10 cellular contexts compared by ENCODE assay signal in genomic region chr3:4533489-4534443, GRCh38. TPM values are rescaled to one million over a fixed set of nuclear protein-coding genes. Genes with fewer than 3 reads are reported as not detected.
DNase-seq lines count a peak whose midpoint lies in the region; ATAC-seq, FAIRE-seq and TF ChIP-seq lines count a peak whose summit lies in the region.
"Had no signal": no experiment of that assay in that cellular context is flagged by ENCODE, and none has a peak within 500 bp of the region (broad histone marks: within the 10 kb centered on the region; RNA-seq: fewer than 3 reads in every experiment).

No MANE protein-coding gene starts in this region.

- H3K4me3 ChIP-seq in esophagus (ENCODE audit: low read depth in 1 of 2, low read length in 2 of 2), result no peak overlapping the region
- H3K4me3 ChIP-seq: BLaER1 treated with 17β-estradiol and CSF1 and Interleukin-3, amounts not matched to agents 10 nM and 100 nM had no signal

- peaks cover 33% of the 10 kb centered on the region for H3K36me3 Mint-ChIP-seq in nephron (ENCODE audit: low read depth)
- H3K36me3 Mint-ChIP-seq: mesothelial cell of epicardium had no signal

- no peak overlapping the region for H3K4me3 Mint-ChIP-seq in nephron
- H3K4me3 Mint-ChIP-seq: mesothelial cell of epicardium had no signal

- peaks cover 6% of the 10 kb centered on the region for H3K9me3 Mint-ChIP-seq in nephron

- peaks cover 0 to 5% of the 10 kb centered on the region in 2 donors for H3K4me1 ChIP-seq in esophagus (ENCODE audit: control insufficient read depth in 2 of 2, insufficient read depth in 2 of 2, low read length in 1 of 2)

- no peaks in the 10 kb centered on the region for H3K27me3 Mint-ChIP-seq in nephron (ENCODE audit: low read depth)

- no peaks in the 10 kb centered on the region for H3K9me3 ChIP-seq in esophagus (ENCODE audit: control insufficient read depth in 2 of 2, insufficient read depth in 1 of 2, low read depth in 1 of 2, low read length in 1 of 2)

- H3K4me1 Mint-ChIP-seq in nephron, result peaks cover 45% of the 10 kb centered on the region

- 44% methylated on average over 14 of the region's 14 CpGs for WGBS in esophagus, 2 donors

- DNase-seq in CD1c-positive myeloid dendritic cell (ENCODE audit: extremely low spot score) (peak; percentile 48), NOMO-1 treated with dmso at 0.1 percent for 144 hours (lab: John Stamatoyannopoulos, UW; ENCODE audit: unreplicated experiment) (peak; percentile 16), NCI-H1694 (lab: John Stamatoyannopoulos, UW) (no peak), RCC 7860 (ENCODE audit: low spot score) (no peak), NCI-H1105 (lab: John Stamatoyannopoulos, UW) (no peak)

- FAIRE-seq in RCC 7860 (lab: Jason Lieb, UNC), result no peak

- H3K27ac Mint-ChIP-seq in nephron, result peak overlapping the region; percentile 80 to 83 (median 80)

- TF ChIP-seq CTCF in nephron (IDR thresholded peaks at IDR 0.05; ENCODE audit: unreplicated experiment in 3 of 3), result no peak

- no peak for ATAC-seq in GM18519 (IDR thresholded peaks at IDR 0.05; ENCODE audit: low FRiP score, unreplicated experiment)

- H3K36me3 ChIP-seq in esophagus (ENCODE audit: control insufficient read depth in 2 of 2, insufficient read depth in 2 of 2, low read length in 1 of 2), result no peaks in the 10 kb centered on the region

- H3K27ac ChIP-seq in esophagus (ENCODE audit: low read depth in 2 of 2, low read length in 1 of 2), result peak overlapping the region; percentile 0 to 28
- H3K27ac ChIP-seq: BLaER1 treated with 17β-estradiol and CSF1 and Interleukin-3, amounts not matched to agents 10 nM and 100 nM had no signal

- H3K27me3 ChIP-seq in esophagus (ENCODE audit: control insufficient read depth in 1 of 2, insufficient read depth in 2 of 2, low read length in 2 of 2), result no peaks in the 10 kb centered on the region
- H3K27me3 ChIP-seq: BLaER1 treated with 17β-estradiol and CSF1 and Interleukin-3, amounts not matched to agents 10 nM and 100 nM had no signal

RNA-seq across cellular contexts. Expression of gene ITPR1, which starts 40.6 kb away (rescaled TPM):
- 10 to 100 TPM in 1 of 2 donors, 1 to 10 TPM in 1; 7.5 to 16.3 TPM for polyA plus RNA-seq in esophagus

Comparison
In these comparisons a context has a peak if more than half of its experiments do, and no peak if none do; other contexts are left out.
1. DNase-seq: peak in CD1c-positive myeloid dendritic cell (single experiment) and NOMO-1 treated with dmso at 0.1 percent for 144 hours (single experiment); none in NCI-H1694 (single experiment), RCC 7860 (single experiment) and NCI-H1105 (single experiment).